Comparison of ENCODE assay signal across 13 cellular contexts in the genomic region with DNA sequence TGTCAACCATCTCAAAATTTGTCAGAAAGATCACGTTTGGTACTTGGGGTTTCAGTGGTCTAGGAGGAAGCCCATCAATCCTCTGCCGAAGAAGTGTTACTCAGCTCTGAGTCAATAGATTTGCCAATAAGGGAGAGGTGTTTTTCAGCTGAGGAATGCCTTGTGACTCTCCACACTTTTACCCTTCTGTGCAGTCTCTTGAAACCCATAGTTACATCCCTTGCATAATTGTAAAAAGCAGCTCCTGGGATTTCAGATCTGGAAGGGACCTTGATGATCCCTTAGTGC. TPM values are rescaled to one million over a fixed set of nuclear protein-coding genes. Genes with fewer than 3 reads are reported as not detected.
DNase-seq lines count a peak whose midpoint lies in the region; ATAC-seq and TF ChIP-seq lines count a peak whose summit lies in the region.
"Had no signal": no experiment of that assay in that cellular context is flagged by ENCODE, and none has a peak within 500 bp of the region (broad histone marks: within the 10 kb centered on the region; RNA-seq: fewer than 3 reads in every experiment).

No MANE protein-coding gene starts in this region.

- no peak overlapping the region for H3K4me3 Mint-ChIP-seq in type B pancreatic cell
- H3K4me3 Mint-ChIP-seq: B cell, T-cell had no signal

- H3K36me3 Mint-ChIP-seq in type B pancreatic cell: no peaks in the 10 kb centered on the region
- H3K36me3 Mint-ChIP-seq: T-cell had no signal

- intact Hi-C loops in sciatic nerve (cut with DNase I): no loop called here

- no peaks in the 10 kb centered on the region for H3K9me3 Mint-ChIP-seq in type B pancreatic cell
- H3K9me3 Mint-ChIP-seq: T-cell had no signal

- no peak overlapping the region for H3K4me3 ChIP-seq in fibroblast of villous mesenchyme (ENCODE audit: low read depth, low read length)
- H3K4me3 ChIP-seq: coronary artery had no signal

- H3K4me1 Mint-ChIP-seq in type B pancreatic cell (ENCODE audit: unreplicated experiment): peaks cover 27% of the 10 kb centered on the region
- H3K4me1 Mint-ChIP-seq: B cell, T-cell had no signal

- ATAC-seq in GM19328 (IDR thresholded peaks at IDR 0.05; ENCODE audit: unreplicated experiment) (no peak), sciatic nerve (no peak)
- ATAC-seq: T-cell had no signal

- TF ChIP-seq CTCF in fibroblast of villous mesenchyme (IDR thresholded peaks at IDR 0.05; ENCODE audit: insufficient read depth, low read depth, low read length): no peak
- no peak for TF ChIP-seq CTCF in type B pancreatic cell (conservative IDR thresholded peaks at IDR 0.05)

- no peaks in the 10 kb centered on the region for H3K27me3 Mint-ChIP-seq in type B pancreatic cell
- H3K27me3 Mint-ChIP-seq: B cell, T-cell had no signal

- DNase-seq in A172 (ENCODE audit: low spot score) (peak; percentile 67), HK-2 (ENCODE audit: unreplicated experiment) (peak; percentile 37), SW480 (ENCODE audit: low spot score) (peak; percentile 8), fibroblast of villous mesenchyme (ENCODE audit: low read depth) (peak; percentile 64), type B pancreatic cell (ENCODE audit: extremely low spot score, unreplicated experiment) (no peak), sciatic nerve (ENCODE audit: low spot score) (no peak)
- no peak for DNase-seq in NK-92 treated with Interleukin-12 subunit alpha and Interleukin-12 subunit beta, amount 100 ng/mL, for 24 hours (lab: John Stamatoyannopoulos, UW)
- DNase-seq: NCI-H446; stimulated activated CD4-positive, alpha-beta T cell treated with anti-CD3 and anti-CD28 coated beads, Interleukin-4, amount 100 ng/mL, for 4 hours; T-cell had no signal

- no peak overlapping the region for H3K27ac Mint-ChIP-seq in type B pancreatic cell
- H3K27ac Mint-ChIP-seq: B cell, T-cell had no signal

RNA-seq across cellular contexts. Expression of a gene that starts 47.5 kb away (rescaled TPM):
- 0.05 and 0.29 TPM in 2 replicates for total RNA-seq in A172 (2014; rRNA removed; shearing (Covaris generic))
- total RNA-seq in fibroblast of villous mesenchyme (under 0.01 TPM in 2 replicates), type B pancreatic cell (ENCODE audit: low replicate concordance) (0.07 and 0.85 TPM in 2 replicates), sciatic nerve (not detected)
- total RNA-seq: B cell, T-cell had no signal

Comparison
In these comparisons a context has a peak if more than half of its experiments do, and no peak if none do; other contexts are left out.
1. DNase-seq: peak in A172 (single experiment), HK-2 (single experiment), SW480 (single experiment) and fibroblast of villous mesenchyme (single experiment); none in type B pancreatic cell (single experiment), NK-92 treated with Interleukin-12 subunit alpha and Interleukin-12 subunit beta, amount 100 ng/mL, for 24 hours (single experiment) and sciatic nerve (single experiment).